8 cellular contexts compared by ENCODE assay signal in genomic region chr1:149686593-149687238, GRCh38.
DNase-seq lines count a peak whose midpoint lies in the region; ATAC-seq, FAIRE-seq and TF ChIP-seq lines count a peak whose summit lies in the region.
"Not testable (repeated sequence)": the region's sequence is repeated elsewhere in the genome, so short reads cannot be mapped to it uniquely, and the experiment has no call there.

No MANE protein-coding gene starts in this region.

- not testable (repeated sequence) for DNase-seq in CD4-positive, alpha-beta T cell; GM19239 (ENCODE audit: insufficient read length, low spot score); Panc1 (ENCODE audit: low read depth, low spot score); activated T-cell treated with anti-CD3 and anti-CD28 coated beads, Interleukin-2, amount 50 U/mL, for 72 hours; Right ventricle myocardium inferior (ENCODE audit: missing footprints); memory B cell (ENCODE audit: low spot score in 2 of 2); stimulated activated naive CD8-positive, alpha-beta T cell treated with anti-CD3 and anti-CD28 coated beads, Interleukin-15, amount 100 ng/mL, for 72 hours

- H3K27ac Mint-ChIP-seq in CD4-positive, alpha-beta T cell; activated T-cell treated with anti-CD3 and anti-CD28 coated beads, Interleukin-2, amount 50 U/mL, for 72 hours; memory B cell; stimulated activated naive CD8-positive, alpha-beta T cell treated with anti-CD3 and anti-CD28 coated beads, Interleukin-15, amount 100 ng/mL, for 72 hours: not testable (repeated sequence)

- H3K9me3 Mint-ChIP-seq in CD4-positive, alpha-beta T cell; activated T-cell treated with anti-CD3 and anti-CD28 coated beads, Interleukin-2, amount 50 U/mL, for 72 hours; memory B cell; stimulated activated naive CD8-positive, alpha-beta T cell treated with anti-CD3 and anti-CD28 coated beads, Interleukin-15, amount 100 ng/mL, for 72 hours: not testable (repeated sequence)

- not testable (repeated sequence) for H3K27ac ChIP-seq in CD4-positive, alpha-beta T cell (ENCODE audit: low read depth, low read length); Panc1 (ENCODE audit: low read length)

- H3K4me1 Mint-ChIP-seq in CD4-positive, alpha-beta T cell (ENCODE audit: low read depth); activated T-cell treated with anti-CD3 and anti-CD28 coated beads, Interleukin-2, amount 50 U/mL, for 72 hours (ENCODE audit: low read depth); memory B cell; stimulated activated naive CD8-positive, alpha-beta T cell treated with anti-CD3 and anti-CD28 coated beads, Interleukin-15, amount 100 ng/mL, for 72 hours: not testable (repeated sequence)

- not testable (repeated sequence) for H3K4me3 ChIP-seq in Panc1 (ENCODE audit: low read depth in 2 of 2, low read length in 2 of 2)

- not testable (repeated sequence) for H3K9me3 ChIP-seq in CD4-positive, alpha-beta T cell (ENCODE audit: control insufficient read depth, low read length); Panc1 (ENCODE audit: control insufficient read depth, insufficient read depth, low read depth, low read length)

- not testable (repeated sequence) for BruUV-seq in Panc1 (replicated peaks; lab: Mats Ljungman, UMichigan)

- in situ Hi-C loops in Panc1 (cut with HindIII; ENCODE audit: low pct_unique_long_range_greater_than_20kb, low sequenced_read_pairs) = not testable (repeated sequence)

- CTCF ChIA-PET in CD4-positive, alpha-beta T cell (lab: Charles Lee); Panc1 (lab: Charles Lee): not testable (repeated sequence)

- H3K27me3 Mint-ChIP-seq in CD4-positive, alpha-beta T cell; activated T-cell treated with anti-CD3 and anti-CD28 coated beads, Interleukin-2, amount 50 U/mL, for 72 hours (ENCODE audit: low read depth); memory B cell; stimulated activated naive CD8-positive, alpha-beta T cell treated with anti-CD3 and anti-CD28 coated beads, Interleukin-15, amount 100 ng/mL, for 72 hours: not testable (repeated sequence)

- peak; percentile 99 for ATAC-seq in CD4-positive, alpha-beta T cell (ENCODE audit: poor library complexity)
- ATAC-seq in HG02678 (IDR thresholded peaks at IDR 0.05; ENCODE audit: unreplicated experiment) = peak; percentile 72
- ATAC-seq in Panc1 = peak; percentile 88
- peak; percentile 97 to 99 for ATAC-seq in activated T-cell treated with anti-CD3 and anti-CD28 coated beads, Interleukin-2, amount 50 U/mL, for 72 hours (replicated peaks in 1 of 2)
- peak; percentile 56 for ATAC-seq in Right ventricle myocardium inferior
- peak; percentile 100 for ATAC-seq in memory B cell (ENCODE audit: low read depth)
- ATAC-seq in stimulated activated naive CD8-positive, alpha-beta T cell treated with anti-CD3 and anti-CD28 coated beads, Interleukin-15, amount 100 ng/mL, for 72 hours = peak; percentile 99

- FAIRE-seq in GM19239 (lab: Jason Lieb, UNC) = peak; percentile 47

- H3K4me3 Mint-ChIP-seq in CD4-positive, alpha-beta T cell; activated T-cell treated with anti-CD3 and anti-CD28 coated beads, Interleukin-2, amount 50 U/mL, for 72 hours; memory B cell; stimulated activated naive CD8-positive, alpha-beta T cell treated with anti-CD3 and anti-CD28 coated beads, Interleukin-15, amount 100 ng/mL, for 72 hours: not testable (repeated sequence)

- POLR2A ChIA-PET in CD4-positive, alpha-beta T cell (lab: Charles Lee); Panc1 (lab: Charles Lee): not testable (repeated sequence)

- H3K36me3 Mint-ChIP-seq in CD4-positive, alpha-beta T cell (ENCODE audit: low read depth); activated T-cell treated with anti-CD3 and anti-CD28 coated beads, Interleukin-2, amount 50 U/mL, for 72 hours (ENCODE audit: insufficient read depth in 2 of 2); memory B cell: not testable (repeated sequence)

- intact Hi-C loops in CD4-positive, alpha-beta T cell (cut with DNase I, micrococcal nuclease); Panc1 (cut with micrococcal nuclease; ENCODE audit: unreplicated experiment); Right ventricle myocardium inferior (cut with DNase I): not testable (repeated sequence)

- H3K4me1 ChIP-seq in Panc1 (ENCODE audit: control insufficient read depth, insufficient read depth, low read length) = not testable (repeated sequence)

- not testable (repeated sequence) for TF ChIP-seq CTCF in CD4-positive, alpha-beta T cell (IDR thresholded peaks at IDR 0.05); Panc1 (IDR thresholded peaks at IDR 0.05)

- H3K27me3 ChIP-seq in CD4-positive, alpha-beta T cell (ENCODE audit: control insufficient read depth, insufficient read depth, low read length); Panc1 (ENCODE audit: control insufficient read depth, insufficient read depth, low read length): not testable (repeated sequence)

- not testable (repeated sequence) for H3K36me3 ChIP-seq in Panc1 (ENCODE audit: control insufficient read depth, insufficient read depth, low read length)
